In genomic region chr20:63653041-63653973, GRCh38 we compare ENCODE assay signal across 1 cellular context.
TF ChIP-seq lines count a peak whose summit lies in the region.

TSS of gene STMN3 (minus strand) at chr20:63653424. CDS start at chr20:63653345, 79 bp downstream.

TF ChIP-seq in HepG2, 621 proteins besides CTCF, POLR2A, EP300 and RAD21 (continued from another document and continues in another):
- TF ChIP-seq FOXO4 (CRISPR knock-in tag; conservative IDR thresholded peaks at IDR 0.05) (no peak), USF2 (IDR thresholded peaks at IDR 0.05; ENCODE audit: low read depth, low read length) (no peak), USF2 (CRISPR knock-in tag; IDR thresholded peaks at IDR 0.05; ENCODE audit: borderline replicate concordance) (no peak), ZNF441 (CRISPR knock-in tag; IDR thresholded peaks at IDR 0.05; ENCODE audit: borderline replicate concordance) (peak; percentile 97), FOXP1 (IDR thresholded peaks at IDR 0.05) (no peak), FOXP1 (CRISPR knock-in tag; IDR thresholded peaks at IDR 0.05) (peak; percentile 49; the same call in 1 of the 2 replicates), CHCHD3 (CRISPR knock-in tag; IDR thresholded peaks at IDR 0.05) (peak; percentile 98; the same call in 1 of the 2 replicates), SAP130 (CRISPR knock-in tag; IDR thresholded peaks at IDR 0.05; ENCODE audit: low read depth) (peak; percentile 99), THAP7 (CRISPR knock-in tag; IDR thresholded peaks at IDR 0.05) (peak; percentile 93), ZNF607 (CRISPR knock-in tag; IDR thresholded peaks at IDR 0.05; ENCODE audit: borderline replicate concordance) (peak; percentile 99), TFDP2 (CRISPR knock-in tag; IDR thresholded peaks at IDR 0.05) (peak; percentile 85), JDP2 (CRISPR knock-in tag; IDR thresholded peaks at IDR 0.05; ENCODE audit: borderline replicate concordance) (peak; percentile 92; the same call in 1 of the 2 replicates), KDM4B (CRISPR knock-in tag; IDR thresholded peaks at IDR 0.05) (peak; percentile 100), ZNF672 (CRISPR knock-in tag; IDR thresholded peaks at IDR 0.05) (peak; percentile 92; the same call in 1 of the 2 replicates), ZNF30 (CRISPR knock-in tag; IDR thresholded peaks at IDR 0.05) (peak; percentile 98), ZBTB7B (CRISPR knock-in tag; IDR thresholded peaks at IDR 0.05) (peak; percentile 88), RBAK (CRISPR knock-in tag; IDR thresholded peaks at IDR 0.05) (peak; percentile 77), U2AF1 (optimal IDR thresholded peaks at IDR 0.05; ENCODE audit: low read depth, low read length) (no peak), KLF9 (CRISPR knock-in tag; IDR thresholded peaks at IDR 0.05; ENCODE audit: low read depth) (peak; percentile 93), SIN3A (IDR thresholded peaks at IDR 0.05; ENCODE audit: borderline replicate concordance, low read depth, low read length) (peak; percentile 100), ZBTB14 (CRISPR knock-in tag; IDR thresholded peaks at IDR 0.05) (peak; percentile 59; the same call in 1 of the 2 replicates), ZNF549 (CRISPR knock-in tag; IDR thresholded peaks at IDR 0.05) (no peak), HNF4A (CRISPR knock-in tag; IDR thresholded peaks at IDR 0.05) (no peak; the same call in 1 of the 2 replicates), SAFB2 (CRISPR knock-in tag; IDR thresholded peaks at IDR 0.05; ENCODE audit: borderline replicate concordance, low read depth) (no peak; the same call in 1 of the 2 replicates), MTA1 (CRISPR knock-in tag; IDR thresholded peaks at IDR 0.05; ENCODE audit: borderline replicate concordance) (peak; percentile 60; the same call in 1 of the 2 replicates), PBX2 (CRISPR knock-in tag; IDR thresholded peaks at IDR 0.05) (no peak; the same call in 1 of the 2 replicates), ARNT (IDR thresholded peaks at IDR 0.05) (no peak), ZNF800 (CRISPR knock-in tag; IDR thresholded peaks at IDR 0.05) (peak; percentile 93), ZBTB2 (CRISPR knock-in tag; IDR thresholded peaks at IDR 0.05; ENCODE audit: low read depth) (peak; percentile 98), MLLT10 (CRISPR knock-in tag; IDR thresholded peaks at IDR 0.05) (no peak), ZNF280B (CRISPR knock-in tag; IDR thresholded peaks at IDR 0.05; ENCODE audit: borderline replicate concordance) (peak; percentile 82), RAD51 (IDR thresholded peaks at IDR 0.05; ENCODE audit: borderline replicate concordance) (no peak), ZBTB44 (CRISPR knock-in tag; IDR thresholded peaks at IDR 0.05) (peak; percentile 99), ZFP36L2 (CRISPR knock-in tag; IDR thresholded peaks at IDR 0.05) (peak; percentile 99), BCL3 (CRISPR knock-in tag; IDR thresholded peaks at IDR 0.05) (peak; percentile 93), KDM2A (CRISPR knock-in tag; IDR thresholded peaks at IDR 0.05; ENCODE audit: borderline replicate concordance, low read depth) (peak; percentile 96), ZBTB3 (CRISPR knock-in tag; IDR thresholded peaks at IDR 0.05; ENCODE audit: borderline replicate concordance, low read depth) (peak; percentile 93; the same call in 1 of the 2 replicates), POGK (CRISPR knock-in tag; conservative IDR thresholded peaks at IDR 0.05) (peak; percentile 90), ADNP (CRISPR knock-in tag; IDR thresholded peaks at IDR 0.05) (no peak), ZNF850 (CRISPR knock-in tag; conservative IDR thresholded peaks at IDR 0.05) (peak; percentile 76; the same call in 1 of the 2 replicates), ZNF253 (CRISPR knock-in tag; IDR thresholded peaks at IDR 0.05; ENCODE audit: borderline replicate concordance) (peak; percentile 96), SP1 (IDR thresholded peaks at IDR 0.05) (no peak), SP1 (CRISPR knock-in tag; IDR thresholded peaks at IDR 0.05) (peak; percentile 78), STAG1 (CRISPR knock-in tag; IDR thresholded peaks at IDR 0.05) (peak; percentile 42), FIP1L1 (IDR thresholded peaks at IDR 0.05; ENCODE audit: borderline replicate concordance, insufficient read depth, low read depth, low read length) (no peak)
